2 cellular contexts compared by ENCODE assay signal in genomic region chr4:122617597-122618593, GRCh38.
TF ChIP-seq lines count a peak whose summit lies in the region.

No MANE protein-coding gene starts in this region.

TF ChIP-seq in H1, 55 proteins besides CTCF, POLR2A, EP300 and RAD21:
- TF ChIP-seq ATF3 (IDR thresholded peaks at IDR 0.05; ENCODE audit: insufficient read depth, low read depth, low read length), result no peak
- no peak for TF ChIP-seq ZNF274 (IDR thresholded peaks at IDR 0.05; ENCODE audit: borderline replicate concordance, extremely low read depth, low read length)
- TF ChIP-seq SIN3A (conservative IDR thresholded peaks at IDR 0.05 in 1 of 2, IDR thresholded peaks at IDR 0.05 in 1 of 2; ENCODE audit: low read depth in 1 of 2, low read length in 2 of 2), result no peak
- TF ChIP-seq SAP30 (IDR thresholded peaks at IDR 0.05; ENCODE audit: insufficient read depth, insufficient replicate concordance, low read length), result no peak
- no peak for TF ChIP-seq KDM4A (IDR thresholded peaks at IDR 0.05; ENCODE audit: low read depth, low read length, severe bottlenecking)
- TF ChIP-seq GABPA (IDR thresholded peaks at IDR 0.05; ENCODE audit: borderline replicate concordance, insufficient read depth, low read length), result no peak
- TF ChIP-seq TBP (IDR thresholded peaks at IDR 0.05; ENCODE audit: low read depth, low read length), result no peak
- TF ChIP-seq KDM5A (IDR thresholded peaks at IDR 0.05; ENCODE audit: low read length), result no peak
- no peak for TF ChIP-seq SP2 (IDR thresholded peaks at IDR 0.05; ENCODE audit: low read length)
- no peak for TF ChIP-seq SUZ12 (IDR thresholded peaks at IDR 0.05; ENCODE audit: low read length)
- no peak for TF ChIP-seq HDAC2 (IDR thresholded peaks at IDR 0.05; ENCODE audit: borderline replicate concordance in 1 of 2, low read depth in 2 of 2, low read length in 2 of 2)
- no peak for TF ChIP-seq BRCA1 (IDR thresholded peaks at IDR 0.05; ENCODE audit: low read depth, low read length)
TF ChIP-seq in H1: peak in this region for 0.

TF ChIP-seq in HEK293T, 16 proteins besides CTCF, POLR2A, EP300 and RAD21:
- TF ChIP-seq L3MBTL2 (conservative IDR thresholded peaks at IDR 0.05) (no peak), PKNOX1 (IDR thresholded peaks at IDR 0.05) (no peak), FOXM1 (IDR thresholded peaks at IDR 0.05; ENCODE audit: borderline replicate concordance) (no peak), ELF4 (IDR thresholded peaks at IDR 0.05) (no peak), CTBP1 (IDR thresholded peaks at IDR 0.05; ENCODE audit: borderline replicate concordance) (no peak), ZNF384 (IDR thresholded peaks at IDR 0.05) (no peak), HDGF (IDR thresholded peaks at IDR 0.05; ENCODE audit: borderline replicate concordance) (no peak), NFRKB (IDR thresholded peaks at IDR 0.05) (no peak), FOXK2 (IDR thresholded peaks at IDR 0.05) (no peak), SP1 (IDR thresholded peaks at IDR 0.05) (no peak), ARNT (IDR thresholded peaks at IDR 0.05) (no peak), TARDBP (IDR thresholded peaks at IDR 0.05) (no peak), BHLHE40 (IDR thresholded peaks at IDR 0.05; ENCODE audit: borderline replicate concordance) (no peak), FOXA1 (IDR thresholded peaks at IDR 0.05) (no peak), LEF1 (IDR thresholded peaks at IDR 0.05; ENCODE audit: borderline replicate concordance) (no peak), SUZ12 (IDR thresholded peaks at IDR 0.05) (no peak)
